ENCODE assay signal across 8 cellular contexts in the genomic region with DNA sequence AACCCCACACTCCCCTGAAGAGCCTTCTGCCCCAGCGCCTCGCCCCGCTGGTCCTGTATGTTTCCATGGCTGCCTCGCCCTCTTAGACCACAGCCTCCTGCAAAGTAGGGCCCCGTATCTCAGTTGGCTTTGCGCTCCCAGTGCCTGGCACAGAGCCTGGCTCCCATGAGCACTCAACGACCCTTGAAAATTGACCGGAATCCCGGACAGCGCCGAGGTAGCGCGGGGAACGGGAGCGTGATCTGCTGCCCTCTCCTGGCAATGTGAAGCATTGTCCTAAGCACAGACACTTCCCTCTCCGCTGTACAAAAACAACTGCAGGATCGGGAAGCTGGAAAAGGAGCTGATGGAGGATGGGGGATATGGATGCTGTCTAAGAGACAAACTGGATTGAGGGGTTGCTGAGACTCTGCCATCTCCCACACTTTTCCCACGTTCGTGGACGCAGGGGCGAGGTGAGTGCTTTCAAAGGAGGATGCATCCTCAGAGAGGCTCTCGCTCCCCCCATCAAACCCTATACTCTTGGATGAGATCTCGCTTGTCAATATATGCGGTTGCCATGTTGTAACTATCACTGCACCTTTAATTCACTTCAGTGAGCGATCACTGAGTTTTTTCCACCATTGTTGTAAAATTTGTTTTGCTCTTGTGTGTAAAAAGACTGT. TPM values are rescaled to one million over a fixed set of nuclear protein-coding genes. Genes with fewer than 3 reads are reported as not detected.
DNase-seq lines count a peak whose midpoint lies in the region; ATAC-seq and TF ChIP-seq lines count a peak whose summit lies in the region.

No MANE protein-coding gene starts in this region.

- no peaks in the 10 kb centered on the region for H3K9me3 Mint-ChIP-seq in activated CD8-positive, alpha-beta T cell treated with anti-CD3 and anti-CD28 coated beads, Interleukin-2, amount 10 ng/mL, durations not matched to agents 7 days and 5 days (ENCODE audit: insufficient read depth)
- H3K9me3 Mint-ChIP-seq in endodermal cell = no peaks in the 10 kb centered on the region

- DNase-seq in AG08396 (ENCODE audit: low spot score) = peak; percentile 81
- peak; percentile 69 for DNase-seq in GM20000 (ENCODE audit: low spot score)
- peak; percentile 20 for DNase-seq in NCI-H510A (lab: John Stamatoyannopoulos, UW)
- DNase-seq in activated CD8-positive, alpha-beta T cell treated with anti-CD3 and anti-CD28 coated beads, Interleukin-2, amount 10 ng/mL, durations not matched to agents 7 days and 5 days = peak; percentile 56
- DNase-seq in endodermal cell = peak; percentile 93
- peak; percentile 67 for DNase-seq in midbrain (lab: John Stamatoyannopoulos, UW)
- DNase-seq in stimulated activated naive CD8-positive, alpha-beta T cell treated with anti-CD3 and anti-CD28 coated beads, Interleukin-15, Interleukin-2, amounts not matched to agents 100 U/mL and 50 U/mL, for 24 hours = peak; percentile 60

- H3K9ac ChIP-seq in endodermal cell (ENCODE audit: extremely low read depth, low read length, poor library complexity, severe bottlenecking) = no peak overlapping the region

- H3K27me3 Mint-ChIP-seq in activated CD8-positive, alpha-beta T cell treated with anti-CD3 and anti-CD28 coated beads, Interleukin-2, amount 10 ng/mL, durations not matched to agents 7 days and 5 days (ENCODE audit: low read depth) = peaks cover 30% of the 10 kb centered on the region
- H3K27me3 Mint-ChIP-seq in endodermal cell (ENCODE audit: insufficient read depth) = peaks cover 41% of the 10 kb centered on the region

- POLR2A ChIA-PET in activated CD8-positive, alpha-beta T cell treated with anti-CD3 and anti-CD28 coated beads, Interleukin-2, amount 10 ng/mL, durations not matched to agents 7 days and 5 days (lab: Charles Lee) = interaction anchor here (1.6 kb wide), 1 partner anchor 92 kb away, joined by 3 read pairs; no protein-coding TSS in a partner anchor

- peak overlapping the region; percentile 48 for H3K4me3 Mint-ChIP-seq in activated CD8-positive, alpha-beta T cell treated with anti-CD3 and anti-CD28 coated beads, Interleukin-2, amount 10 ng/mL, durations not matched to agents 7 days and 5 days
- H3K4me3 Mint-ChIP-seq in endodermal cell = no peak overlapping the region

- ATAC-seq in activated CD8-positive, alpha-beta T cell treated with anti-CD3 and anti-CD28 coated beads, Interleukin-2, amount 10 ng/mL, durations not matched to agents 7 days and 5 days = peak; percentile 96
- peak; percentile 71 for ATAC-seq in stimulated activated naive CD8-positive, alpha-beta T cell treated with anti-CD3 and anti-CD28 coated beads, Interleukin-15, Interleukin-2, amounts not matched to agents 100 U/mL and 50 U/mL, for 24 hours
- no peak for ATAC-seq in HG03342 (IDR thresholded peaks at IDR 0.05; ENCODE audit: unreplicated experiment)

- WGBS in endodermal cell (ENCODE audit: insufficient coverage in 1 of 2, insufficient read length in 1 of 2), 2 experiments = 23 to 25% methylated on average over 4 to 24 of the region's 25 CpGs

- no peaks in the 10 kb centered on the region for H3K36me3 Mint-ChIP-seq in activated CD8-positive, alpha-beta T cell treated with anti-CD3 and anti-CD28 coated beads, Interleukin-2, amount 10 ng/mL, durations not matched to agents 7 days and 5 days (ENCODE audit: low read depth)
- H3K36me3 Mint-ChIP-seq in endodermal cell (ENCODE audit: low read depth) = no peaks in the 10 kb centered on the region

- peaks cover 47% of the 10 kb centered on the region for H3K27me3 ChIP-seq in endodermal cell (ENCODE audit: control insufficient read depth, insufficient read depth, low read length, poor library complexity, severe bottlenecking)

- CTCF ChIA-PET in activated CD8-positive, alpha-beta T cell treated with anti-CD3 and anti-CD28 coated beads, Interleukin-2, amount 10 ng/mL, durations not matched to agents 7 days and 5 days (lab: Charles Lee) = interaction anchor here (0.6 to 6.2 kb wide), 11 partner anchors 10 to 101 kb away, joined by 3 to 103 read pairs (median 5); a partner anchor contains a TSS

- H3K27ac Mint-ChIP-seq in activated CD8-positive, alpha-beta T cell treated with anti-CD3 and anti-CD28 coated beads, Interleukin-2, amount 10 ng/mL, durations not matched to agents 7 days and 5 days = no peak overlapping the region
- no peak overlapping the region for H3K27ac Mint-ChIP-seq in endodermal cell

- no peaks in the 10 kb centered on the region for H3K36me3 ChIP-seq in endodermal cell (ENCODE audit: control insufficient read depth, insufficient read depth, low read length)

- TF ChIP-seq CTCF in GM20000 (IDR thresholded peaks at IDR 0.05; ENCODE audit: extremely low read depth, missing control alignments) = peak; percentile 60
- peak; percentile 100 for TF ChIP-seq CTCF in endodermal cell (conservative IDR thresholded peaks at IDR 0.05)

- no peak overlapping the region for H3K4me3 ChIP-seq in endodermal cell (ENCODE audit: low read length)

- peaks cover 13% of the 10 kb centered on the region for H3K4me1 ChIP-seq in endodermal cell (ENCODE audit: control insufficient read depth, insufficient read depth, low read length)

- H3K9me3 ChIP-seq in endodermal cell (ENCODE audit: control insufficient read depth, low read length) = no peaks in the 10 kb centered on the region

- H3K4me1 Mint-ChIP-seq in activated CD8-positive, alpha-beta T cell treated with anti-CD3 and anti-CD28 coated beads, Interleukin-2, amount 10 ng/mL, durations not matched to agents 7 days and 5 days (ENCODE audit: low read depth) = peaks cover 10% of the 10 kb centered on the region
- peaks cover 22% of the 10 kb centered on the region for H3K4me1 Mint-ChIP-seq in endodermal cell

- H3K27ac ChIP-seq in endodermal cell (ENCODE audit: low read depth, low read length) = no peak overlapping the region

RNA-seq across cellular contexts. Expression of a gene that starts 10.7 kb away (rescaled TPM):
- 100 to 1,000 TPM in 1 of 2 experiments, 10 to 100 TPM in 1; 91.5 to 102 TPM for total RNA-seq in activated CD8-positive, alpha-beta T cell treated with anti-CD3 and anti-CD28 coated beads, Interleukin-2, amount 10 ng/mL, durations not matched to agents 7 days and 5 days
- total RNA-seq in endodermal cell = 100 to 1,000 TPM; 139 to 253 TPM
- polyA plus RNA-seq in endodermal cell (2013, experiment 1 of 2) = 63.0 TPM
- polyA plus RNA-seq in endodermal cell (2013, experiment 2 of 2) = 56.7 TPM

RNA-seq across cellular contexts. Expression of a gene that starts 28.4 kb away (rescaled TPM):
- 10 to 100 TPM; 42.3 to 44.5 TPM for total RNA-seq in activated CD8-positive, alpha-beta T cell treated with anti-CD3 and anti-CD28 coated beads, Interleukin-2, amount 10 ng/mL, durations not matched to agents 7 days and 5 days
- 10 to 100 TPM; 22.5 to 59.5 TPM for total RNA-seq in endodermal cell
- polyA plus RNA-seq in endodermal cell (2013, experiment 1 of 2) = 16.9 TPM
- 12.3 TPM for polyA plus RNA-seq in endodermal cell (2013, experiment 2 of 2)

RNA-seq across cellular contexts. Expression of a gene that starts 50.8 kb away (rescaled TPM):
- not detected for total RNA-seq in activated CD8-positive, alpha-beta T cell treated with anti-CD3 and anti-CD28 coated beads, Interleukin-2, amount 10 ng/mL, durations not matched to agents 7 days and 5 days
- not detected for total RNA-seq in endodermal cell
- polyA plus RNA-seq in endodermal cell (2013, experiment 1 of 2) = 0.14 TPM
- polyA plus RNA-seq in endodermal cell (2013, experiment 2 of 2) = 0.17 TPM

Comparison
In these comparisons a context has a peak if more than half of its experiments do, and no peak if none do; other contexts are left out.
1. DNase-seq: peak in every context shown above with its lines; median percentile 93 in endodermal cell; 81 in AG08396; 69 in GM20000; 67 in midbrain; 60 in stimulated activated naive CD8-positive, alpha-beta T cell treated with anti-CD3 and anti-CD28 coated beads, Interleukin-15, Interleukin-2, amounts not matched to agents 100 U/mL and 50 U/mL, for 24 hours; 56 in activated CD8-positive, alpha-beta T cell treated with anti-CD3 and anti-CD28 coated beads, Interleukin-2, amount 10 ng/mL, durations not matched to agents 7 days and 5 days; 20 in NCI-H510A.